In genomic region chr1:243473281-243474210, GRCh38 we compare ENCODE assay signal across 8 cellular contexts.
DNase-seq lines count a peak whose midpoint lies in the region; ATAC-seq and TF ChIP-seq lines count a peak whose summit lies in the region.

No MANE protein-coding gene starts in this region.

- no peaks in the 10 kb centered on the region for H3K27me3 Mint-ChIP-seq in activated naive CD4-positive, alpha-beta T cell treated with anti-CD3 and anti-CD28 coated beads for 36 hours (ENCODE audit: low read depth)

- no peaks in the 10 kb centered on the region for H3K9me3 Mint-ChIP-seq in activated naive CD4-positive, alpha-beta T cell treated with anti-CD3 and anti-CD28 coated beads for 36 hours

- H3K4me1 ChIP-seq in lower lobe of right lung (peaks cover 17% of the 10 kb centered on the region), upper lobe of right lung (peaks cover 15% of the 10 kb centered on the region)

- H3K36me3 ChIP-seq in lower lobe of right lung: peaks cover 9% of the 10 kb centered on the region
- H3K36me3 ChIP-seq in upper lobe of right lung: no peaks in the 10 kb centered on the region

- H3K4me3 ChIP-seq in astrocyte of the spinal cord (ENCODE audit: low read depth, low read length) (peak overlapping the region; percentile 29), lower lobe of right lung (peak overlapping the region; percentile 40), upper lobe of right lung (peak overlapping the region; percentile 45)

- peaks cover 14% of the 10 kb centered on the region for H3K36me3 Mint-ChIP-seq in activated naive CD4-positive, alpha-beta T cell treated with anti-CD3 and anti-CD28 coated beads for 36 hours (ENCODE audit: low read depth)

- in situ Hi-C loops in astrocyte of the spinal cord (cut with HindIII; ENCODE audit: low sequenced_read_pairs): no loop called here

- TF ChIP-seq CTCF in astrocyte of the spinal cord (IDR thresholded peaks at IDR 0.05; ENCODE audit: low read depth, low read length) (no peak), lower lobe of right lung (IDR thresholded peaks at IDR 0.05) (no peak), upper lobe of right lung (IDR thresholded peaks at IDR 0.05) (no peak)

- no peak for DNase-seq in activated naive CD4-positive, alpha-beta T cell treated with anti-CD3 and anti-CD28 coated beads for 36 hours
- no peak for DNase-seq in activated naive CD4-positive, alpha-beta T cell treated with anti-CD3 and anti-CD28 coated beads, Interleukin-2, amount 50 U/mL, for 16 hours
- peak; percentile 64 for DNase-seq in astrocyte of the spinal cord (ENCODE audit: low read depth, low spot score)
- no peak for DNase-seq in lower lobe of right lung
- no peak for DNase-seq in upper lobe of right lung
- DNase-seq in GM19238 (ENCODE audit: insufficient read length, low spot score): no peak
- no peak for DNase-seq in activated CD4-positive, CD25-positive, alpha-beta regulatory T cell (lab: John Stamatoyannopoulos, UW)
- no peak for DNase-seq in HuH-7 (ENCODE audit: low spot score)

- H3K4me1 Mint-ChIP-seq in activated naive CD4-positive, alpha-beta T cell treated with anti-CD3 and anti-CD28 coated beads for 36 hours (ENCODE audit: low read depth): peaks cover 8% of the 10 kb centered on the region

- H3K27ac ChIP-seq in lower lobe of right lung (peak overlapping the region; percentile 29), upper lobe of right lung (peak overlapping the region; percentile 47)

- intact Hi-C loops in activated naive CD4-positive, alpha-beta T cell treated with anti-CD3 and anti-CD28 coated beads for 36 hours (cut with micrococcal nuclease): no loop called here
- intact Hi-C loops in lower lobe of right lung (cut with DNase I) (no loop called here), upper lobe of right lung (cut with DNase I) (no loop called here)

- H3K27ac Mint-ChIP-seq in activated naive CD4-positive, alpha-beta T cell treated with anti-CD3 and anti-CD28 coated beads for 36 hours: no peak overlapping the region

- ATAC-seq in lower lobe of right lung (peak in 1 of 2 donors; percentile 48), upper lobe of right lung (no peak)

- H3K4me3 Mint-ChIP-seq in activated naive CD4-positive, alpha-beta T cell treated with anti-CD3 and anti-CD28 coated beads for 36 hours: peak overlapping the region; percentile 56

- no peaks in the 10 kb centered on the region for H3K27me3 ChIP-seq in lower lobe of right lung (ENCODE audit: low read depth)
- no peaks in the 10 kb centered on the region for H3K27me3 ChIP-seq in upper lobe of right lung

- CTCF ChIA-PET in activated naive CD4-positive, alpha-beta T cell treated with anti-CD3 and anti-CD28 coated beads for 36 hours (lab: Charles Lee): no interaction called here

- H3K9me3 ChIP-seq in lower lobe of right lung (no peaks in the 10 kb centered on the region), upper lobe of right lung (no peaks in the 10 kb centered on the region)
